Comparison of ENCODE assay signal across 1 cellular context in genomic region chr2:130388221-130388907, GRCh38.
TF ChIP-seq lines count a peak whose summit lies in the region.

No MANE protein-coding gene starts in this region.

TF ChIP-seq in H1, 55 proteins besides CTCF, POLR2A, EP300 and RAD21:
- TF ChIP-seq GABPA (IDR thresholded peaks at IDR 0.05; ENCODE audit: borderline replicate concordance, insufficient read depth, low read length) (no peak), KDM1A (IDR thresholded peaks at IDR 0.05; ENCODE audit: borderline replicate concordance, low read length) (no peak), NRF1 (IDR thresholded peaks at IDR 0.05; ENCODE audit: low read depth, low read length) (no peak), MAX (IDR thresholded peaks at IDR 0.05) (no peak), TAF7 (optimal IDR thresholded peaks at IDR 0.05; ENCODE audit: borderline replicate concordance, low read depth, low read length) (no peak), CHD7 (IDR thresholded peaks at IDR 0.05; ENCODE audit: insufficient replicate concordance, low read length) (no peak), BACH1 (IDR thresholded peaks at IDR 0.05; ENCODE audit: low read length) (no peak), JUND (IDR thresholded peaks at IDR 0.05; ENCODE audit: low read length) (no peak), SUZ12 (IDR thresholded peaks at IDR 0.05; ENCODE audit: low read length) (no peak), TEAD4 (IDR thresholded peaks at IDR 0.05; ENCODE audit: low read depth, low read length) (no peak), EGR1 (IDR thresholded peaks at IDR 0.05; ENCODE audit: borderline replicate concordance, low read depth, low read length) (no peak), RXRA (IDR thresholded peaks at IDR 0.05; ENCODE audit: insufficient read depth, low read depth, low read length) (no peak), USF2 (IDR thresholded peaks at IDR 0.05; ENCODE audit: low read length) (no peak), BCL11A (IDR thresholded peaks at IDR 0.05; ENCODE audit: low read depth in 2 of 2, low read length in 2 of 2) (no peak), TAF1 (IDR thresholded peaks at IDR 0.05; ENCODE audit: low read depth, low read length) (no peak), CHD1 (IDR thresholded peaks at IDR 0.05; ENCODE audit: low read depth, low read length) (no peak), BRCA1 (IDR thresholded peaks at IDR 0.05; ENCODE audit: low read depth, low read length) (no peak), ASH2L (IDR thresholded peaks at IDR 0.05; ENCODE audit: low read length) (no peak), SIX5 (IDR thresholded peaks at IDR 0.05; ENCODE audit: low read depth, low read length) (no peak)
